Comparison of ENCODE assay signal across 24 cellular contexts in genomic region chr12:19922687-19923086, GRCh38.
"Had no signal": no experiment of that assay in that cellular context is flagged by ENCODE, and none has a peak within 500 bp of the region (broad histone marks: within the 10 kb centered on the region; RNA-seq: fewer than 3 reads in every experiment).

No MANE protein-coding gene starts in this region.

- H3K4me3 ChIP-seq: esophagus squamous epithelium, hepatocyte, lung, smooth muscle cell, suprapubic skin, thyroid gland, upper lobe of left lung, uterus had no signal

- H3K4me1 ChIP-seq: esophagus squamous epithelium, foreskin keratinocyte, suprapubic skin, thyroid gland, upper lobe of left lung, uterus had no signal

- H3K27me3 Mint-ChIP-seq: dendritic cell treated with granulocyte-macrophage colony-stimulating factor and Interleukin-4, amounts not matched to agents 40 ng/mL and 50 ng/mL, for 4 days; naive B cell had no signal

- H3K9me3 ChIP-seq: esophagus squamous epithelium, neutrophil, suprapubic skin, thyroid gland, upper lobe of left lung, uterus had no signal

- H3K4me2 ChIP-seq: hepatocyte, smooth muscle cell had no signal

- H3K27ac Mint-ChIP-seq: dendritic cell treated with granulocyte-macrophage colony-stimulating factor and Interleukin-4, amounts not matched to agents 40 ng/mL and 50 ng/mL, for 4 days; nephron; stimulated activated effector memory CD8-positive, alpha-beta T cell treated with anti-CD3 and anti-CD28 coated beads, Interleukin-12 subunit alpha, Interleukin-12 subunit beta, amount 100 ng/mL, for 72 hours had no signal

- H3K36me3 ChIP-seq: esophagus squamous epithelium, neutrophil, suprapubic skin, thyroid gland, upper lobe of left lung, uterus had no signal

- DNase-seq: esophagus squamous epithelium; foreskin keratinocyte; head of caudate nucleus; kidney; left colon; left ventricle myocardium superior; mesenchymal stem cell; midbrain; naive B cell; right cardiac atrium; stimulated activated CD4-positive, alpha-beta T cell treated with anti-CD3 and anti-CD28 coated beads, Interleukin-4, amount 100 ng/mL, for 1 hour; stimulated activated CD8-positive, alpha-beta memory T cell treated with anti-CD3 and anti-CD28 coated beads, Interleukin-4, amount 100 ng/mL, for 48 hours; stimulated activated naive CD8-positive, alpha-beta T cell treated with anti-CD3 and anti-CD28 coated beads, Interleukin-15, Interleukin-2, amounts not matched to agents 100 U/mL and 50 U/mL, for 24 hours; thyroid gland; upper lobe of left lung; uterus had no signal

- H3K36me3 Mint-ChIP-seq: naive B cell; stimulated activated effector memory CD8-positive, alpha-beta T cell treated with anti-CD3 and anti-CD28 coated beads, Interleukin-12 subunit alpha, Interleukin-12 subunit beta, amount 100 ng/mL, for 72 hours had no signal

- H3K9me3 Mint-ChIP-seq: stimulated activated effector memory CD8-positive, alpha-beta T cell treated with anti-CD3 and anti-CD28 coated beads, Interleukin-12 subunit alpha, Interleukin-12 subunit beta, amount 100 ng/mL, for 72 hours had no signal

- H3K27me3 ChIP-seq: esophagus squamous epithelium, foreskin keratinocyte, hepatocyte, neutrophil, suprapubic skin, thyroid gland, upper lobe of left lung, uterus had no signal

- H3K4me1 Mint-ChIP-seq: naive B cell; stimulated activated effector memory CD8-positive, alpha-beta T cell treated with anti-CD3 and anti-CD28 coated beads, Interleukin-12 subunit alpha, Interleukin-12 subunit beta, amount 100 ng/mL, for 72 hours had no signal

- ATAC-seq: foreskin keratinocyte; left colon; left ventricle myocardium superior; right cardiac atrium; stimulated activated effector memory CD8-positive, alpha-beta T cell treated with anti-CD3 and anti-CD28 coated beads, Interleukin-12 subunit alpha, Interleukin-12 subunit beta, amount 100 ng/mL, for 72 hours; stimulated activated naive CD8-positive, alpha-beta T cell treated with anti-CD3 and anti-CD28 coated beads, Interleukin-15, Interleukin-2, amounts not matched to agents 100 U/mL and 50 U/mL, for 24 hours had no signal

- H3K4me3 Mint-ChIP-seq: dendritic cell treated with granulocyte-macrophage colony-stimulating factor and Interleukin-4, amounts not matched to agents 40 ng/mL and 50 ng/mL, for 4 days; naive B cell; nephron; stimulated activated effector memory CD8-positive, alpha-beta T cell treated with anti-CD3 and anti-CD28 coated beads, Interleukin-12 subunit alpha, Interleukin-12 subunit beta, amount 100 ng/mL, for 72 hours had no signal

- H3K27ac ChIP-seq: esophagus squamous epithelium, foreskin keratinocyte, hepatocyte, neutrophil, suprapubic skin, thyroid gland, upper lobe of left lung, uterus had no signal

- H2AFZ ChIP-seq: hepatocyte had no signal
